ENCODE assay signal across 22 cellular contexts in the genomic region with DNA sequence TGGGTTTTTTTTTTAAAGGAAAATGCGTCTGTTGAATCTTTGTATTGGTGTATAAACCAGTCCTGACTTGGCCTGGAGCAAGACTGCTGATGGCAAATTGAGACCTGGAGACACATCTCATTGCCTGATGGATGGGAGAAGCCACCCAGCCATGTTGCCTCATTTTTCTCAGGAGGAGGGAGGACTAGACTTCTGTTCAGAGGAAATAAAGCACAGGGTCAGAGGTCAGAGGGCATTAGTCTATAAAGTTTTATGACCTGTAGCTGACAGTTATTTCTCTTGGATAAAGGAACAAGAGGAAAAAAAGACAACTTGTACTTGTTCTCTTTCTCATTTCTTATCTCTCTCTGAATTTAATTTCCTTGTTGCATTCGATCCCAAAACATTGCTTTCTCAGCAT.
"Had no signal": no experiment of that assay in that cellular context is flagged by ENCODE, and none has a peak within 500 bp of the region (broad histone marks: within the 10 kb centered on the region; RNA-seq: fewer than 3 reads in every experiment).

No MANE protein-coding gene starts in this region.

- ATAC-seq: K562 had no signal

- H3K27ac ChIP-seq: KMS-11, SJSA1, SK-N-MC had no signal

- H3K36me3 Mint-ChIP-seq: IgD-negative memory B cell had no signal

- FAIRE-seq: K562, RCC 7860 had no signal

- H3K4me3 Mint-ChIP-seq: IgD-negative memory B cell had no signal

- H3K9ac ChIP-seq: KMS-11 had no signal

- DNase-seq: Kasumi-1, MM.1S, NCI-H1092 treated with DMSO at 0.1 percent for 48 hours, NCI-H1436, NCI-H187, NCI-H2029, NCI-H2081 treated with DMSO at 0.1 percent for 48 hours, NCI-H2171, NCI-H226, NCI-H446, NCI-H510A, NCI-H524 treated with DMSO at 0.1 percent for 48 hours, NCI-H774, Right ventricle myocardium superior, RPMI8226, SIG-M5 had no signal

- H3K4me3 ChIP-seq: K562, SJSA1, SK-N-MC had no signal

- H3K4me2 ChIP-seq: KMS-11 had no signal

- H3K27me3 ChIP-seq: SJSA1 had no signal

- H3K4me1 Mint-ChIP-seq: IgD-negative memory B cell had no signal

- H3K27me3 Mint-ChIP-seq: IgD-negative memory B cell had no signal

- H3K36me3 ChIP-seq: SJSA1 had no signal

- H3K27ac Mint-ChIP-seq: IgD-negative memory B cell had no signal
